ENCODE assay signal across 8 cellular contexts in the genomic region with DNA sequence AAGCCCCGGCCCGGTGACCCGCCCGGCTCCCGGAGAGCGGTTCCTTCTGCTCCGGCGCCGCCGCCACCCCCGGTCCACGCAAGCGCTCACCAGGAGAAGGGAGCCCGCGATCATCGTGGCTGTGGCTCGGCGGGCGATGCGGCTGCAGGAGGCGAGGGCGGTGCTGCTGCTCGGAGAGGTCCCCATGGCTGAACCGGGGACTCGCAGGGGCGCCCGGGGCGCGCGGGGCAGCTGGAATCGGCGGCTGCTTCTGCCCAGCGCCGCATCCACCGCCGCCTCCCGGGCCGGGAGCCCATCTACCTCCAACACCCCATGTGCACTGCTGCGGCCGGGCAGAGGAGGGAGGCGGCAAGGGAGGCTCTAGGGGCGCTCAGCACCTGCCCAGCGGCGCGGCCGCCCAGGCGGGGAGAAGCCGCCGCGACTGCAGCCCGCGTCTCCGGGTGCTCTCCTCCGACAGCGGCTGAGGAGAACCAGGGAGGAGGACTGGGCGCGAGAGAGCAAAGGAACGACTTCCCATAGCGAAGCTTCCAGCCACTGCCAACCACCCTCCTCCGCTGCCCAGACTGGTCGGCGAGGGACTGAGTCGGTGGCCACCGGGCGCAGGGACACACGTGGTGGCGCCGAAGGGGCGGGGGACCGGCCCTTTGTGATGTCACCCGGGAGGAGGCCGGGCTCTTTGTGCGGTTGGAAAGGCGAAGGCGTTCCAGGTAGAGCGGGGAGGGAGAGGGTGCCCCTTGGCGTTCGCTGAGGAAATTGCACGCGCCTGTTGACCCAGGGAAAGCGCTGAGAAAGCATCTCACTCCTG. TPM values are rescaled to one million over a fixed set of nuclear protein-coding genes. Genes with fewer than 3 reads are reported as not detected.
DNase-seq lines count a peak whose midpoint lies in the region; ATAC-seq, FAIRE-seq and TF ChIP-seq lines count a peak whose summit lies in the region.

A gene with protein sequence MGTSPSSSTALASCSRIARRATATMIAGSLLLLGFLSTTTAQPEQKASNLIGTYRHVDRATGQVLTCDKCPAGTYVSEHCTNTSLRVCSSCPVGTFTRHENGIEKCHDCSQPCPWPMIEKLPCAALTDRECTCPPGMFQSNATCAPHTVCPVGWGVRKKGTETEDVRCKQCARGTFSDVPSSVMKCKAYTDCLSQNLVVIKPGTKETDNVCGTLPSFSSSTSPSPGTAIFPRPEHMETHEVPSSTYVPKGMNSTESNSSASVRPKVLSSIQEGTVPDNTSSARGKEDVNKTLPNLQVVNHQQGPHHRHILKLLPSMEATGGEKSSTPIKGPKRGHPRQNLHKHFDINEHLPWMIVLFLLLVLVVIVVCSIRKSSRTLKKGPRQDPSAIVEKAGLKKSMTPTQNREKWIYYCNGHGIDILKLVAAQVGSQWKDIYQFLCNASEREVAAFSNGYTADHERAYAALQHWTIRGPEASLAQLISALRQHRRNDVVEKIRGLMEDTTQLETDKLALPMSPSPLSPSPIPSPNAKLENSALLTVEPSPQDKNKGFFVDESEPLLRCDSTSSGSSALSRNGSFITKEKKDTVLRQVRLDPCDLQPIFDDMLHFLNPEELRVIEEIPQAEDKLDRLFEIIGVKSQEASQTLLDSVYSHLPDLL (minus strand): TSS at position 580 of the 805 bp plus-strand sequence. CDS start 394 bp downstream, at position 186.

- H3K36me3 ChIP-seq in BLaER1: peaks cover 11% of the 10 kb centered on the region; the same call in 1 of the 2 replicates
- H3K36me3 ChIP-seq in HepG2 (replicated peaks in 1 of 2; ENCODE audit: control insufficient read depth in 1 of 2, insufficient read depth in 2 of 2, low read length in 2 of 2): peaks cover 0 to 6% of the 10 kb centered on the region in 2 experiments; a peak in 3 of 5 replicates

- H3K9ac ChIP-seq in BLaER1 (peak within 1 kb of the TSS; percentile 96), HepG2 (ENCODE audit: insufficient read depth, low read depth, low read length) (peak within 1 kb of the TSS; percentile 94)

- in situ Hi-C loops in HepG2 (cut with HindIII; ENCODE audit: extremely low pct_ligation_motif_present, low pct_unique_long_range_greater_than_20kb): loop anchor here (5.0 to 25.0 kb wide), 3 partner anchors 72 to 447 kb away; no protein-coding TSS in a partner anchor

- ATAC-seq in HG03442 (IDR thresholded peaks at IDR 0.05; ENCODE audit: unreplicated experiment) (peak; percentile 100), HepG2 (peak; percentile 96)

- peaks cover 51% of the 10 kb centered on the region for H3K79me2 ChIP-seq in HepG2 (ENCODE audit: insufficient read depth, low read length)

- WGBS in HepG2 (ENCODE audit: low lambda C conversion rate): under 1% methylated on average over 32 of the region's 81 CpGs

- H4K20me1 ChIP-seq in BLaER1: peaks cover 47% of the 10 kb centered on the region
- peaks cover 40% of the 10 kb centered on the region for H4K20me1 ChIP-seq in HepG2 (ENCODE audit: insufficient read depth, low read length)

- TF ChIP-seq POLR2A in HepG2 (IDR thresholded peaks at IDR 0.05; ENCODE audit: insufficient read depth in 1 of 2, low read depth in 2 of 2, low read length in 2 of 2): peak; percentile 95 to 96

- H3K4me1 ChIP-seq in BLaER1 (peaks cover 29% of the 10 kb centered on the region), HepG2 (ENCODE audit: insufficient read depth, low read length) (peaks cover 45% of the 10 kb centered on the region)

- intact Hi-C loops in HepG2 (cut with micrococcal nuclease; ENCODE audit: unreplicated experiment): loop anchor here (1.0 to 5.0 kb wide), 7 partner anchors 47 to 460 kb away; no protein-coding TSS in a partner anchor

- TF ChIP-seq CTCF in HepG2 (CRISPR knock-in tag; IDR thresholded peaks at IDR 0.05): peak; percentile 98

- no peaks in the 10 kb centered on the region for H3K9me3 ChIP-seq in BLaER1
- H3K9me3 ChIP-seq in HepG2 (ENCODE audit: low read length): no peaks in the 10 kb centered on the region

- CTCF ChIA-PET in HepG2 (lab: Yijun Ruan, JAX; ENCODE audit: low intra/inter-chr PET ratio, low total read pairs): interaction anchor here (1.4 to 2.9 kb wide), 5 partner anchors 212 to 461 kb away, joined by 5 to 20 read pairs (median 9); no protein-coding TSS in a partner anchor

- FAIRE-seq in HepG2 (lab: Jason Lieb, UNC): peak; percentile 84

- H2AFZ ChIP-seq in HepG2 (ENCODE audit: low read length): peak within 1 kb of the TSS; percentile 100

- H3K27me3 ChIP-seq in BLaER1: no peaks in the 10 kb centered on the region
- peaks cover 0 to 24% of the 10 kb centered on the region in 2 experiments; a peak in 2 of 5 replicates for H3K27me3 ChIP-seq in HepG2 (ENCODE audit: control insufficient read depth in 1 of 2, insufficient read depth in 2 of 2, low read length in 2 of 2)

- peak within 1 kb of the TSS; percentile 99 for H3K4me3 ChIP-seq in BLaER1
- H3K4me3 ChIP-seq in HepG2 (replicated peaks in 1 of 3; ENCODE audit: insufficient read depth in 1 of 3, low read depth in 2 of 3, low read length in 3 of 3): peak within 1 kb of the TSS; percentile 93 to 98 (median 95)

- DNase-seq in GM19238 (ENCODE audit: insufficient read length, low spot score) (peak; percentile 86), NCI-H524 (lab: John Stamatoyannopoulos, UW) (peak; percentile 56 to 83), dermis microvascular lymphatic vessel endothelial cell (ENCODE audit: low read depth in 2 of 2) (peak; percentile 87 to 94), HepG2 (ENCODE audit: low spot score) (peak; percentile 92)
- peak; percentile 60 for DNase-seq in activated CD4-positive, alpha-beta T cell treated with anti-CD3 and anti-CD28 coated beads, Interleukin-2, amount 50 U/mL, for 1 hour
- peak; percentile 82 for DNase-seq in stimulated activated CD4-positive, alpha-beta T cell treated with anti-CD3 and anti-CD28 coated beads, Interleukin-4, amount 100 ng/mL, for 24 hours

- TSS peak; percentile 55 for BruUV-seq in HepG2 (replicated peaks; lab: Mats Ljungman, UMichigan)

- TF ChIP-seq EP300 in HepG2 (IDR thresholded peaks at IDR 0.05; ENCODE audit: low read depth in 2 of 2, low read length in 2 of 2) (peak in 1 of 2 experiments; percentile 17; a peak in 1 of 4 replicates), HepG2 (CRISPR knock-in tag; IDR thresholded peaks at IDR 0.05; ENCODE audit: borderline replicate concordance) (peak; percentile 24; the same call in 1 of the 2 replicates)

- H3K27ac ChIP-seq in BLaER1: peak within 1 kb of the TSS; percentile 95
- H3K27ac ChIP-seq in HepG2 (ENCODE audit: extremely low read length, insufficient read depth, low read length): peak within 1 kb of the TSS; percentile 63

- POLR2A ChIA-PET in HepG2 (lab: Yijun Ruan, JAX): interaction anchor here (0.6 to 6.5 kb wide), 9 partner anchors 9 to 237 kb away, joined by 3 to 36 read pairs (median 5); no protein-coding TSS in a partner anchor

- H3K4me2 ChIP-seq in BLaER1: peak within 1 kb of the TSS; percentile 96
- peak within 1 kb of the TSS; percentile 88 for H3K4me2 ChIP-seq in HepG2 (ENCODE audit: low read depth, low read length)

- peak; percentile 98 for TF ChIP-seq RAD21 in HepG2 (CRISPR knock-in tag; IDR thresholded peaks at IDR 0.05)

TF ChIP-seq in HepG2, 621 proteins besides CTCF, POLR2A, EP300 and RAD21 (continues in another document):
- TF ChIP-seq, protein P1, sequence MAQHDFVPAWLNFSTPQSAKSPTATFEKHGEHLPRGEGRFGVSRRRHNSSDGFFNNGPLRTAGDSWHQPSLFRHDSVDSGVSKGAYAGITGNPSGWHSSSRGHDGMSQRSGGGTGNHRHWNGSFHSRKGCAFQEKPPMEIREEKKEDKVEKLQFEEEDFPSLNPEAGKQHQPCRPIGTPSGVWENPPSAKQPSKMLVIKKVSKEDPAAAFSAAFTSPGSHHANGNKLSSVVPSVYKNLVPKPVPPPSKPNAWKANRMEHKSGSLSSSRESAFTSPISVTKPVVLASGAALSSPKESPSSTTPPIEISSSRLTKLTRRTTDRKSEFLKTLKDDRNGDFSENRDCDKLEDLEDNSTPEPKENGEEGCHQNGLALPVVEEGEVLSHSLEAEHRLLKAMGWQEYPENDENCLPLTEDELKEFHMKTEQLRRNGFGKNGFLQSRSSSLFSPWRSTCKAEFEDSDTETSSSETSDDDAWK (CRISPR knock-in tag; IDR thresholded peaks at IDR 0.05): no peak
- TF ChIP-seq ARNTL (CRISPR knock-in tag; IDR thresholded peaks at IDR 0.05): peak; percentile 89
- peak; percentile 77; the same call in 1 of the 2 replicates for TF ChIP-seq PITX1 (CRISPR knock-in tag; IDR thresholded peaks at IDR 0.05)
- TF ChIP-seq SIX1 (CRISPR knock-in tag; IDR thresholded peaks at IDR 0.05; ENCODE audit: borderline replicate concordance): peak; percentile 47
- TF ChIP-seq ZNF274 (CRISPR knock-in tag; IDR thresholded peaks at IDR 0.05): peak; percentile 91
- TF ChIP-seq HDAC6 (IDR thresholded peaks at IDR 0.05; ENCODE audit: low read depth, low read length): 0 out of 2 replicates have a peak, but pooled peaks have one; percentile 21
- TF ChIP-seq GTF3A (CRISPR knock-in tag; conservative IDR thresholded peaks at IDR 0.05): peak; percentile 21; the same call in 1 of the 2 replicates
- peak; percentile 77 for TF ChIP-seq ZFP90 (CRISPR knock-in tag; IDR thresholded peaks at IDR 0.05; ENCODE audit: borderline replicate concordance)

RNA-seq across cellular contexts. Expression of the gene that starts here (rescaled TPM):
- total RNA-seq in dermis microvascular lymphatic vessel endothelial cell (60.7 and 120 TPM in 2 replicates), HepG2 (2016; rRNA removed; fragmentation: Illumina TruSeq; extraction: Trizol) (35.4 and 46.3 TPM in 2 replicates)
- total RNA-seq in HepG2 (2016; cell fraction: cytosol; rRNA removed; fragmentation: Illumina TruSeq; extraction: Trizol; ENCODE audit: low read depth): 64.4 and 66.8 TPM in 2 replicates
- total RNA-seq in HepG2 (2016; cell fraction: insoluble cytoplasmic fraction; rRNA removed; fragmentation: Illumina TruSeq; extraction: Trizol): 32.9 and 45.1 TPM in 2 replicates
- 83.9 and 85.3 TPM in 2 replicates for total RNA-seq in HepG2 (2016; cell fraction: membrane; rRNA removed; fragmentation: Illumina TruSeq; extraction: Trizol)
- total RNA-seq in HepG2 (2016; cell fraction: nucleus; rRNA removed; fragmentation: Illumina TruSeq; extraction: Trizol): 42.5 and 44.5 TPM in 2 replicates
- polyA plus RNA-seq in HepG2 (2011; rRNA removed): 24.8 and 27.5 TPM in 2 replicates
- 28.3 and 32.5 TPM in 2 replicates for polyA plus RNA-seq in HepG2 (2011; cell fraction: cytosol; rRNA removed)
- 26.7 and 28.4 TPM in 2 replicates for polyA plus RNA-seq in HepG2 (2011; cell fraction: nucleus; rRNA removed)
- polyA plus RNA-seq in HepG2 (2012): 29.4 and 72.1 TPM in 2 replicates
- polyA plus RNA-seq in HepG2 (2016; cell fraction: cytosol; fragmentation: Illumina TruSeq; extraction: Trizol; ENCODE audit: low read depth): 7.7 and 9.6 TPM in 2 replicates
- 42.9 and 49.8 TPM in 2 replicates for polyA plus RNA-seq in HepG2 (2016; cell fraction: insoluble cytoplasmic fraction; fragmentation: Illumina TruSeq; extraction: Trizol; ENCODE audit: low read depth)
- polyA plus RNA-seq in HepG2 (2016; cell fraction: membrane; fragmentation: Illumina TruSeq; extraction: Trizol; ENCODE audit: low read depth): 32.5 and 38.1 TPM in 2 replicates
- polyA plus RNA-seq in HepG2 (2016; cell fraction: nucleus; fragmentation: Illumina TruSeq; extraction: Trizol; ENCODE audit: insufficient read depth, low read depth): 56.9 and 64.9 TPM in 2 replicates
- 26.7 and 80.6 TPM in 2 replicates for polyA minus RNA-seq in HepG2 (2011; rRNA and poly(A)+ RNA removed; ENCODE audit: low replicate concordance)
- 40.3 and 44.4 TPM in 2 replicates for polyA minus RNA-seq in HepG2 (2011; cell fraction: cytosol; rRNA and poly(A)+ RNA removed)
- 66.8 and 71.1 TPM in 2 replicates for polyA minus RNA-seq in HepG2 (2011; cell fraction: nucleus; rRNA and poly(A)+ RNA removed)

Comparison
In these comparisons a context has a peak if more than half of its experiments do, and no peak if none do; other contexts are left out.
1. Peak in every context shown above with its lines: DNase-seq, ATAC-seq, H3K4me3 ChIP-seq and H3K27ac ChIP-seq.